10 cellular contexts compared by ENCODE assay signal in the genomic region with DNA sequence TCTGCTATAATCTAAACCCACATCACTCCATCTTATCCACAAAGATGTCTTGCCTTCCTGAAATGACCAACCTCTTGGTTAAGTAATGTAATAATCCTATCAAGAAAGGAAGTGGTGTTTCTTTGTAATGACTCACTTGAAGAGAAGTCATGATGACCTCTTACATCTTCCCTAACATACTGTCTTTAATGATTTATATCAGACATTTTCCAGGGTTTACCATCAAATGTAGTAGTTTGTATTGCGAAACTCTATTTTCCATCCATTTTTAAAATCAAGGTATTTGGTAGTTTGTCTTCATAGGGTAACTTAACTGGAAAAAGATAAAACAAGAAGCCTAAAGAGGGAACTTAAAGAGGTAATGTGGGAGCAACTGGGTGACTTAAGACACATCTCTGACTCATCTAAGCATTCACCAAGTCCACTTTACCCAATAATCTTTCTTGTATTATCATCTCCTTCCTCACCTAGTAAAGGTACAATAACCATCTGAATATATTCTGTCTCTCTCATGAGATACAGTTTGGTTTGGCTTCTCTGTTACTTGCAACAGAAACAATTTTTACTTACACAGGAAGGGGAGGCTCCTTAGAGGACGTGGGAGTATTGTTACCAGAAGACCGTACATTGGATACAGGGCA.
DNase-seq lines count a peak whose midpoint lies in the region; ATAC-seq, FAIRE-seq and TF ChIP-seq lines count a peak whose summit lies in the region.
"Had no signal": no experiment of that assay in that cellular context is flagged by ENCODE, and none has a peak within 500 bp of the region (broad histone marks: within the 10 kb centered on the region; RNA-seq: fewer than 3 reads in every experiment).

No MANE protein-coding gene starts in this region.

- no peak overlapping the region for H3K4me3 ChIP-seq in fibroblast of pulmonary artery (replicated peaks; ENCODE audit: low read depth, low read length)
- H3K4me3 ChIP-seq: prostate gland had no signal

- FAIRE-seq in RCC 7860 (lab: Jason Lieb, UNC), result peak; percentile 85

- ATAC-seq in HG02678 (IDR thresholded peaks at IDR 0.05; ENCODE audit: unreplicated experiment) (peak; percentile 40), GM19035 (IDR thresholded peaks at IDR 0.05; ENCODE audit: unreplicated experiment) (no peak)

- DNase-seq in GM03348 (ENCODE audit: low spot score) (peak; percentile 32), RCC 7860 (ENCODE audit: low spot score) (peak; percentile 85), fibroblast of pulmonary artery (ENCODE audit: low read depth) (peak; percentile 56), activated gamma-delta T cell (lab: John Stamatoyannopoulos, UW) (no peak), SHP77 (lab: John Stamatoyannopoulos, UW) (no peak), LoVo (ENCODE audit: low spot score) (no peak)
- DNase-seq: head of caudate nucleus had no signal

- no peak for TF ChIP-seq CTCF in fibroblast of pulmonary artery (IDR thresholded peaks at IDR 0.05; ENCODE audit: low read length, missing control alignments)

Comparison
In these comparisons a context has a peak if more than half of its experiments do, and no peak if none do; other contexts are left out.
1. DNase-seq: peak in GM03348 (single experiment), RCC 7860 (single experiment) and fibroblast of pulmonary artery (single experiment); none in activated gamma-delta T cell (single experiment), SHP77 (0 of 2) and LoVo (single experiment).